In the genomic region with DNA sequence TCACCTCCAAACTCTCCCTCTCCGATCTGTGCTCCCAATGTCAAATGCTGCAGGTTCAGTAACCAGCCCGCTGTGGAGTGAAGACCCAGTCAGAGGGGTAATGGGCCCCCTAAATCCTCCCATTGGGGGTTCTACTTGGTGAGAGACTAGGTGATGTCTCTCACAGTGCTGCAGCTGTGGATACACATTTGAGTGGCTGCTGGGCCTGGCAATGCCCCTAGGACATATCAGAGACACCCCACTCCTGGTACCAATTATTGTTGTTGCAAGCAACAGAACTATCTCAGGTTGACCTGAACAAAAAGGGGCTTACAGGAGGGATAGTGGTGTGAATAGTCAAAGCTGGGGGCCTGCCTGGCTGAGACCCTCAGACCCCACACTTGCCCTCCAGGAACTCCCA, we compare ENCODE assay signal across 17 cellular contexts. TPM values are rescaled to one million over a fixed set of nuclear protein-coding genes. Genes with fewer than 3 reads are reported as not detected.
DNase-seq lines count a peak whose midpoint lies in the region; ATAC-seq and TF ChIP-seq lines count a peak whose summit lies in the region.
"Had no signal": no experiment of that assay in that cellular context is flagged by ENCODE, and none has a peak within 500 bp of the region (broad histone marks: within the 10 kb centered on the region; RNA-seq: fewer than 3 reads in every experiment).

No MANE protein-coding gene starts in this region.

- ATAC-seq in natural killer cell = no peak
- no peak for ATAC-seq in natural killer cell treated with Interleukin-12 subunit alpha and Interleukin-12 subunit beta and Interleukin-15 and Interleukin-18, amount 100 ng/mL, for 72 hours
- no peak for ATAC-seq in HG02973 (IDR thresholded peaks at IDR 0.05; ENCODE audit: unreplicated experiment)
- ATAC-seq in GM21515 (IDR thresholded peaks at IDR 0.05; ENCODE audit: unreplicated experiment) = no peak

- no peak for TF ChIP-seq CTCF in natural killer cell (IDR thresholded peaks at IDR 0.05)

- H3K27ac Mint-ChIP-seq in natural killer cell = peak overlapping the region; percentile 36 to 89
- peak overlapping the region in 1 of 2 donors; percentile 3 for H3K27ac Mint-ChIP-seq in natural killer cell treated with Interleukin-12 subunit alpha and Interleukin-12 subunit beta and Interleukin-15 and Interleukin-18, amount 100 ng/mL, for 72 hours
- peak overlapping the region; percentile 34 to 86 (median 82) for H3K27ac Mint-ChIP-seq in immature natural killer cell

- DNase-seq in natural killer cell (no peak), immature natural killer cell (no peak)
- no peak for DNase-seq in natural killer cell treated with Interleukin-12 subunit alpha and Interleukin-12 subunit beta and Interleukin-15 and Interleukin-18, amount 100 ng/mL, for 72 hours (ENCODE audit: low spot score)
- DNase-seq: ACHN, Calu3, DMS 273 treated with DMSO at 0.1 percent for 48 hours, HCEC 1CT had no signal

- H3K36me3 Mint-ChIP-seq in natural killer cell (peaks cover 8% of the 10 kb centered on the region), immature natural killer cell (peaks cover 24 to 30% (median 25%) of the 10 kb centered on the region in 3 donors)
- peaks cover 9% of the 10 kb centered on the region for H3K36me3 Mint-ChIP-seq in natural killer cell treated with Interleukin-12 subunit alpha and Interleukin-12 subunit beta and Interleukin-15 and Interleukin-18, amount 100 ng/mL, for 72 hours

- intact Hi-C loops in natural killer cell (cut with micrococcal nuclease) = loop anchor here (10.0 kb wide), 1 partner anchor 203 kb away; a partner anchor contains a TSS

- H3K27me3 Mint-ChIP-seq in natural killer cell (ENCODE audit: low read depth in 2 of 2) = no peaks in the 10 kb centered on the region
- no peaks in the 10 kb centered on the region for H3K27me3 Mint-ChIP-seq in natural killer cell treated with Interleukin-12 subunit alpha and Interleukin-12 subunit beta and Interleukin-15 and Interleukin-18, amount 100 ng/mL, for 72 hours
- peaks cover 3 to 20% (median 14%) of the 10 kb centered on the region in 3 donors for H3K27me3 Mint-ChIP-seq in immature natural killer cell (ENCODE audit: low read depth in 3 of 3)

- peaks cover 3 to 5% of the 10 kb centered on the region in 2 donors for H3K9me3 Mint-ChIP-seq in natural killer cell
- H3K9me3 Mint-ChIP-seq in natural killer cell treated with Interleukin-12 subunit alpha and Interleukin-12 subunit beta and Interleukin-15 and Interleukin-18, amount 100 ng/mL, for 72 hours = peaks cover 6% of the 10 kb centered on the region
- peaks cover 0 to 16% (median 6%) of the 10 kb centered on the region in 6 donors for H3K9me3 Mint-ChIP-seq in immature natural killer cell

- H3K27ac ChIP-seq in temporal lobe (ENCODE audit: low read depth, low read length) = peak overlapping the region; percentile 30
- H3K27ac ChIP-seq: BLaER1 treated with 17β-estradiol and CSF1 and Interleukin-3, amounts not matched to agents 10 nM and 100 nM had no signal

- H3K4me3 Mint-ChIP-seq in natural killer cell (no peak overlapping the region), immature natural killer cell (peak overlapping the region in 1 of 5 donors; percentile 33)
- H3K4me3 Mint-ChIP-seq in natural killer cell treated with Interleukin-12 subunit alpha and Interleukin-12 subunit beta and Interleukin-15 and Interleukin-18, amount 100 ng/mL, for 72 hours = no peak overlapping the region
- H3K4me3 Mint-ChIP-seq: CD4-positive, CD25-positive, alpha-beta regulatory T cell had no signal

- H3K4me1 Mint-ChIP-seq in natural killer cell (peaks cover 18 to 41% of the 10 kb centered on the region in 2 donors), immature natural killer cell (peaks cover 34 to 35% of the 10 kb centered on the region in 2 donors)
- H3K4me1 Mint-ChIP-seq in natural killer cell treated with Interleukin-12 subunit alpha and Interleukin-12 subunit beta and Interleukin-15 and Interleukin-18, amount 100 ng/mL, for 72 hours (ENCODE audit: low read depth in 2 of 2) = peaks cover 11 to 32% of the 10 kb centered on the region in 2 donors

RNA-seq across cellular contexts. Expression of a gene that starts 4.6 kb away (rescaled TPM):
- total RNA-seq in natural killer cell (100 to 1,000 TPM; 269 to 353 (median 317) TPM), temporal lobe (16.0 TPM)
- total RNA-seq in natural killer cell treated with Interleukin-12 subunit alpha and Interleukin-12 subunit beta and Interleukin-15 and Interleukin-18, amount 100 ng/mL, for 72 hours = 10 to 100 TPM; 58.5 to 61.9 TPM
- 100 to 1,000 TPM; 326 to 436 (median 418) TPM for polyA plus RNA-seq in immature natural killer cell
- total RNA-seq: Calu3 had no signal

RNA-seq across cellular contexts. Expression of a gene that starts 9.6 kb away (rescaled TPM):
- total RNA-seq in natural killer cell = not detected
- under 1 TPM in 1 of 2 donors, not detected in 1; 0.21 TPM for total RNA-seq in natural killer cell treated with Interleukin-12 subunit alpha and Interleukin-12 subunit beta and Interleukin-15 and Interleukin-18, amount 100 ng/mL, for 72 hours
- not detected for polyA plus RNA-seq in immature natural killer cell
- total RNA-seq in temporal lobe = not detected
- total RNA-seq: A172; Calu3; CD4-positive, CD25-positive, alpha-beta regulatory T cell; Daoy; H4; HT-29 had no signal
- polyA plus RNA-seq: IgD-negative memory B cell had no signal

RNA-seq across cellular contexts. Expression of a gene that starts 19.1 kb away (rescaled TPM):
- 10 to 100 TPM; 54.1 to 60.5 (median 55.5) TPM for total RNA-seq in natural killer cell
- total RNA-seq in natural killer cell treated with Interleukin-12 subunit alpha and Interleukin-12 subunit beta and Interleukin-15 and Interleukin-18, amount 100 ng/mL, for 72 hours = 10 to 100 TPM; 58.5 to 75.1 TPM
- polyA plus RNA-seq in immature natural killer cell = 100 to 1,000 TPM; 116 to 167 (median 122) TPM
- 21.4 TPM for total RNA-seq in temporal lobe

RNA-seq across cellular contexts. Expression of a gene that starts 20.1 kb away (rescaled TPM):
- total RNA-seq in natural killer cell (10 to 100 TPM; 39.9 to 53.6 (median 43.8) TPM), temporal lobe (12.3 TPM)
- total RNA-seq in natural killer cell treated with Interleukin-12 subunit alpha and Interleukin-12 subunit beta and Interleukin-15 and Interleukin-18, amount 100 ng/mL, for 72 hours = 10 to 100 TPM; 40.6 to 55.4 TPM
- 10 to 100 TPM; 24.2 to 32.4 (median 31.2) TPM for polyA plus RNA-seq in immature natural killer cell

Comparison
In these comparisons a context has a peak if more than half of its experiments do, and no peak if none do; other contexts are left out.
1. RNA of a gene that starts 4.6 kb away (total RNA-seq): 269 to 353 TPM in natural killer cell; 58.5 to 61.9 TPM in natural killer cell treated with Interleukin-12 subunit alpha and Interleukin-12 subunit beta and Interleukin-15 and Interleukin-18, amount 100 ng/mL, for 72 hours and 16.0 TPM in temporal lobe (single experiment); every median in the first group is over 4 times any median in the second.